8 cellular contexts compared by ENCODE assay signal in genomic region chr3:9397911-9398714, GRCh38. TPM values are rescaled to one million over a fixed set of nuclear protein-coding genes. Genes with fewer than 3 reads are reported as not detected.
A peak's percentile ranks its signal among the peaks of the same experiment; 100 is the strongest.
DNase-seq lines count a peak whose midpoint lies in the region; ATAC-seq, FAIRE-seq and TF ChIP-seq lines count a peak whose summit lies in the region.

No MANE protein-coding gene starts in this region.

- 1% methylated on average over 38 to 45 of the region's 46 CpGs for WGBS in GM23248 (ENCODE audit: low coverage in 1 of 2, low lambda C conversion rate in 2 of 2, missing lambda C conversion rate in 2 of 2), 2 experiments

- no peaks in the 10 kb centered on the region for H3K9me3 Mint-ChIP-seq in astrocyte (ENCODE audit: unreplicated experiment)

- no peak overlapping the region for H2AFZ ChIP-seq in ACC112 (ENCODE audit: low read length, unreplicated experiment)
- H2AFZ ChIP-seq in GM23248 = no peak overlapping the region
- no peak overlapping the region for H2AFZ ChIP-seq in astrocyte (ENCODE audit: low read depth, low read length)

- H3K4me1 ChIP-seq in ACC112 (ENCODE audit: control insufficient read depth, insufficient read depth, low read length, unreplicated experiment) = peaks cover 42% of the 10 kb centered on the region
- peaks cover 56% of the 10 kb centered on the region for H3K4me1 ChIP-seq in GM23248 (ENCODE audit: insufficient read depth)
- peaks cover 55% of the 10 kb centered on the region for H3K4me1 ChIP-seq in astrocyte (ENCODE audit: insufficient read depth, low read length)
- peaks cover 56 to 73% of the 10 kb centered on the region in 2 donors for H3K4me1 ChIP-seq in gastrocnemius medialis

- no peaks in the 10 kb centered on the region for H3K9me2 ChIP-seq in GM23248 (ENCODE audit: insufficient read depth)

- TF ChIP-seq CTCF in astrocyte (IDR thresholded peaks at IDR 0.05; ENCODE audit: insufficient read depth, low read depth, low read length) (no peak), gastrocnemius medialis (IDR thresholded peaks at IDR 0.05 in 4 of 5, conservative IDR thresholded peaks at IDR 0.05 in 1 of 5) (no peak)

- in situ Hi-C loops in GM23248 (cut with MboI) = no loop called here
- in situ Hi-C loops in gastrocnemius medialis (cut with MboI; ENCODE audit: low sequenced_read_pairs in 4 of 4) = no loop called here

- H3K27me3 ChIP-seq in ACC112 (ENCODE audit: insufficient read depth, low read length) = no peaks in the 10 kb centered on the region
- no peaks in the 10 kb centered on the region for H3K27me3 ChIP-seq in GM23248 (replicated peaks; ENCODE audit: insufficient read depth)
- no peaks in the 10 kb centered on the region for H3K27me3 ChIP-seq in astrocyte (ENCODE audit: insufficient read depth, low read length)
- no peaks in the 10 kb centered on the region for H3K27me3 ChIP-seq in gastrocnemius medialis

- H3K4me3 Mint-ChIP-seq in astrocyte (ENCODE audit: unreplicated experiment) = peak overlapping the region; percentile 99

- intact Hi-C loops in gastrocnemius medialis (cut with DNase I; ENCODE audit: low total_unique reads) = loop anchor here (2.0 to 10.0 kb wide), 8 partner anchors 35 to 801 kb away; partner anchors contain the start of genes BRPF1, SRGAP3 and THUMPD3

- no peak for TF ChIP-seq POLR2A in gastrocnemius medialis (IDR thresholded peaks at IDR 0.05)

- peaks cover 16% of the 10 kb centered on the region for H3K36me3 ChIP-seq in ACC112 (ENCODE audit: insufficient read depth, low read length)
- H3K36me3 ChIP-seq in GM23248 (ENCODE audit: low read depth) = peaks cover 22% of the 10 kb centered on the region
- H3K36me3 ChIP-seq in SK-N-MC (ENCODE audit: insufficient read depth, low read length) = peaks cover 23% of the 10 kb centered on the region
- H3K36me3 ChIP-seq in astrocyte (ENCODE audit: insufficient read depth, low read length) = peaks cover 17% of the 10 kb centered on the region
- peaks cover 0 to 15% of the 10 kb centered on the region in 2 donors for H3K36me3 ChIP-seq in gastrocnemius medialis

- H3K79me2 ChIP-seq in ACC112 (ENCODE audit: control insufficient read depth, insufficient read depth, low read length, unreplicated experiment) = peaks cover 85% of the 10 kb centered on the region
- peaks cover 85% of the 10 kb centered on the region for H3K79me2 ChIP-seq in GM23248 (ENCODE audit: insufficient read depth)
- H3K79me2 ChIP-seq in astrocyte (ENCODE audit: insufficient read depth, low read length) = peaks cover 85% of the 10 kb centered on the region

- H4K20me1 ChIP-seq in GM23248 (ENCODE audit: insufficient read depth) (peaks cover 27% of the 10 kb centered on the region), astrocyte (ENCODE audit: insufficient read depth, low read length) (peaks cover 75% of the 10 kb centered on the region)

- no peaks in the 10 kb centered on the region for H3K9me3 ChIP-seq in GM23248 (ENCODE audit: low read depth)
- no peaks in the 10 kb centered on the region for H3K9me3 ChIP-seq in SK-N-MC (ENCODE audit: low read depth, low read length)
- no peaks in the 10 kb centered on the region for H3K9me3 ChIP-seq in astrocyte (ENCODE audit: insufficient read depth, low read depth, low read length)
- H3K9me3 ChIP-seq in gastrocnemius medialis = no peaks in the 10 kb centered on the region

- H3K4me2 ChIP-seq in GM23248 (ENCODE audit: unreplicated experiment) (peak overlapping the region; percentile 86), astrocyte (ENCODE audit: low read length) (peak overlapping the region; percentile 93)

- peak overlapping the region; percentile 100 for H3K27ac Mint-ChIP-seq in astrocyte (ENCODE audit: unreplicated experiment)

- H3K36me3 Mint-ChIP-seq in astrocyte (ENCODE audit: low read depth, unreplicated experiment) = peaks cover 6% of the 10 kb centered on the region

- no peak for FAIRE-seq in astrocyte (lab: Jason Lieb, UNC)

- peaks cover 24% of the 10 kb centered on the region for H3K4me1 Mint-ChIP-seq in astrocyte (ENCODE audit: low read depth, unreplicated experiment)

- peak overlapping the region; percentile 100 for H3K9ac ChIP-seq in GM23248
- peak overlapping the region; percentile 93 for H3K9ac ChIP-seq in SK-N-MC (ENCODE audit: insufficient read length)
- peak overlapping the region; percentile 100 for H3K9ac ChIP-seq in astrocyte (ENCODE audit: low read length)

- no peaks in the 10 kb centered on the region for H3K27me3 Mint-ChIP-seq in astrocyte (ENCODE audit: low read depth, unreplicated experiment)

- H3K27ac ChIP-seq in ACC112 (ENCODE audit: low read depth, low read length) (peak overlapping the region; percentile 95), GM23248 (peak overlapping the region; percentile 99), SK-N-MC (peak overlapping the region; percentile 94), astrocyte (ENCODE audit: low read depth, low read length) (peak overlapping the region; percentile 99), gastrocnemius medialis (peak overlapping the region; percentile 97 to 100 (median 99))

- peak overlapping the region; percentile 96 for H3K4me3 ChIP-seq in ACC112 (ENCODE audit: low read depth, low read length)
- peak overlapping the region; percentile 95 for H3K4me3 ChIP-seq in GM23248
- peak overlapping the region; percentile 88 for H3K4me3 ChIP-seq in SK-N-MC
- H3K4me3 ChIP-seq in astrocyte (ENCODE audit: insufficient read depth, low read depth, low read length) = peak overlapping the region; percentile 94
- H3K4me3 ChIP-seq in iPS-11a (ENCODE audit: low read depth, low read length) = peak overlapping the region; percentile 98
- peak overlapping the region; percentile 80 to 94 (median 90) for H3K4me3 ChIP-seq in gastrocnemius medialis

- DNase-seq in GM23248 = peak; percentile 69
- DNase-seq in SK-N-MC (ENCODE audit: low read depth, low spot score) = no peak
- DNase-seq in astrocyte (ENCODE audit: low read depth) = no peak
- DNase-seq in gastrocnemius medialis = peak; percentile 41 to 77
- no peak for DNase-seq in AML-193 (lab: John Stamatoyannopoulos, UW)

- ATAC-seq in gastrocnemius medialis (peak in 1 of 2 donors; percentile 7), HG02870 (IDR thresholded peaks at IDR 0.05; ENCODE audit: unreplicated experiment) (no peak)

- H3F3A ChIP-seq in GM23248 (ENCODE audit: insufficient read depth) = peaks cover 72% of the 10 kb centered on the region

RNA-seq across cellular contexts. Expression of gene SETD5, which starts 0.7 kb away (rescaled TPM):
- 45.0 and 62.0 TPM in 2 replicates for total RNA-seq in GM23248 (2014; rRNA removed; shearing (Covaris generic))
- polyA plus RNA-seq in GM23248 (2016; fragmentation: Nextera tagmentation; extraction: Ambion mirVana) = 31.7 and 35.0 TPM in 2 replicates
- 167 and 170 TPM in 2 replicates for total RNA-seq in astrocyte
- total RNA-seq in gastrocnemius medialis = 10 to 100 TPM; 28.9 to 43.3 (median 41.0) TPM

RNA-seq across cellular contexts. Expression of gene THUMPD3, which starts 35.3 kb away (rescaled TPM):
- 38.9 and 41.7 TPM in 2 replicates for total RNA-seq in GM23248 (2014; rRNA removed; shearing (Covaris generic))
- 27.9 and 28.5 TPM in 2 replicates for polyA plus RNA-seq in GM23248 (2016; fragmentation: Nextera tagmentation; extraction: Ambion mirVana)
- total RNA-seq in astrocyte (32.7 and 36.6 TPM in 2 replicates), gastrocnemius medialis (10 to 100 TPM; 22.2 to 39.8 (median 25.2) TPM)

Comparison
In these comparisons a context has a peak if more than half of its experiments do, and no peak if none do; other contexts are left out.
1. DNase-seq: peak in GM23248 (single experiment) and gastrocnemius medialis (2 of 2); none in SK-N-MC (single experiment), astrocyte (single experiment) and AML-193 (0 of 2).
2. Peak in every context shown above with its lines, with median percentiles within 50 percentile points of each other: H3K27ac ChIP-seq, H3K4me3 ChIP-seq and H3K9ac ChIP-seq.